Comparison of ENCODE assay signal across 8 cellular contexts in the genomic region with DNA sequence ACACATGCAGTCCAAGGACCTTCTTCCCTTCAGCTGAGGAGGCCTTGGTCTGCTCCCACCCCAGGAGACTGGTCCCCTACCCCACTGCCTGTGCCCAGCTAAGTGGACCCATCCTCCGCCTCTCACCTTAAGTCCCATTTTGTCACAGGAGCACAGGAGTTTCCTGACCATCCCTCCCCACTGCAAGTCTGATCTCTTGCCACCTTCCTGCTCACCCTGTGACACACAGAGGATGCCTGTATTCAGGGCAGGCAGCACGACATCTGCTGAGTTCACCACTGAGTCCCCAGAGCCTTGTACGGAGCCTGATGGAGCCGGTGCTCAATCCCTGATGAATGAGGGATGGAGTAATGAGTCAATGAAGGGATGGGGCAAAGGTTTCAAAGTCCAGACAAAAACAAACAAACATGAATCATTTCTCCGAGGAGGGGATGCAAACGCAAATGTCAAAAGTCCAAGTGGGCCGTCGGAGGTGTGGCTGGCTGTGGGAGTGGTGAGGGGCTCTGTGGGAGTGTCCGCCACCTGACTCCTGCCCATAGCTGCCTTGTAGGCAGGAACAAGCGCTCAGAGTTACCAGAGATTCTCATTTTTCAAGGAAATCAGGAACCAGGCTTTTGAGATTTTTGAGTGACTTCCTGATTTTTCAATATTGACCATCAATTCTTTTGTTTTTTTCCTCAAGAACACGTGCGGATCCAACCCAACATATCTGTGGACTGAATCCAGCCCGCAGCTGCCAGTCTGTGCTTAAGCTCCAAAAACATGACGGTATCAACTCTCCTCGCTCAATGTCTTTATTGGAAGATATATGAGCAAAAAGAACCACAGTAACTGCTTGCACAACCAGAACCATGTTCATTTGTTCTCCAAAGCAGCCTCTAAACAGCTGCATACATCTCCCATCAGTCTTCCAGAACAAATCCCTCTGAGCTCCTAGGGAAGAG. TPM values are rescaled to one million over a fixed set of nuclear protein-coding genes. Genes with fewer than 3 reads are reported as not detected.
DNase-seq lines count a peak whose midpoint lies in the region; ATAC-seq and TF ChIP-seq lines count a peak whose summit lies in the region.

No MANE protein-coding gene starts in this region.

- no peak for TF ChIP-seq EP300 in suprapubic skin (IDR thresholded peaks at IDR 0.05)

- ATAC-seq in activated T-cell treated with anti-CD3 and anti-CD28 coated beads, Interleukin-2, amount 50 U/mL, for 4 hours: no peak
- ATAC-seq in left colon (peak; percentile 62), GM18511 (IDR thresholded peaks at IDR 0.05; ENCODE audit: unreplicated experiment) (no peak), HG02678 (IDR thresholded peaks at IDR 0.05; ENCODE audit: unreplicated experiment) (no peak)

- intact Hi-C loops in left colon (cut with DNase I, micrococcal nuclease): no loop called here

- H3K27me3 Mint-ChIP-seq in activated T-cell treated with anti-CD3 and anti-CD28 coated beads, Interleukin-2, amount 50 U/mL, for 4 hours (ENCODE audit: low read depth): no peaks in the 10 kb centered on the region

- peaks cover 14% of the 10 kb centered on the region for H3K36me3 Mint-ChIP-seq in activated T-cell treated with anti-CD3 and anti-CD28 coated beads, Interleukin-2, amount 50 U/mL, for 4 hours (ENCODE audit: insufficient read depth)

- H3K4me1 ChIP-seq in suprapubic skin: peaks cover 88% of the 10 kb centered on the region

- TF ChIP-seq POLR2A in suprapubic skin (IDR thresholded peaks at IDR 0.05): no peak

- peak overlapping the region; percentile 68 for H3K4me3 Mint-ChIP-seq in activated T-cell treated with anti-CD3 and anti-CD28 coated beads, Interleukin-2, amount 50 U/mL, for 4 hours

- H3K4me1 Mint-ChIP-seq in activated T-cell treated with anti-CD3 and anti-CD28 coated beads, Interleukin-2, amount 50 U/mL, for 4 hours (ENCODE audit: low read depth): peaks cover 82% of the 10 kb centered on the region

- H3K9me3 Mint-ChIP-seq in activated T-cell treated with anti-CD3 and anti-CD28 coated beads, Interleukin-2, amount 50 U/mL, for 4 hours: no peaks in the 10 kb centered on the region

- peak overlapping the region; percentile 61 for H3K27ac ChIP-seq in VCaP
- H3K27ac ChIP-seq in suprapubic skin: peak overlapping the region; percentile 19

- H3K4me3 ChIP-seq in suprapubic skin: no peak overlapping the region

- TF ChIP-seq CTCF in VCaP (conservative IDR thresholded peaks at IDR 0.05): no peak
- no peak for TF ChIP-seq CTCF in suprapubic skin (IDR thresholded peaks at IDR 0.05)

- no peak for DNase-seq in activated T-cell treated with anti-CD3 and anti-CD28 coated beads, Interleukin-2, amount 50 U/mL, for 4 hours
- DNase-seq in activated T-cell treated with anti-CD3 and anti-CD28 coated beads for 4 hours: no peak
- DNase-seq in left colon: peak; percentile 61 to 72
- no peak for DNase-seq in suprapubic skin (ENCODE audit: low spot score in 2 of 2)
- no peak for DNase-seq in HPDE6-E6E7 (ENCODE audit: extremely low spot score)

- H3K27me3 ChIP-seq in suprapubic skin: no peaks in the 10 kb centered on the region

- no peaks in the 10 kb centered on the region for H3K36me3 ChIP-seq in suprapubic skin

- no peaks in the 10 kb centered on the region for H3K9me3 ChIP-seq in suprapubic skin

- 68% methylated on average over 15 of the region's 15 CpGs for WGBS in suprapubic skin

RNA-seq across cellular contexts. Expression of a gene that starts 4.4 kb away (rescaled TPM):
- 100 to 1,000 TPM; 106 to 120 (median 111) TPM for total RNA-seq in activated T-cell treated with anti-CD3 and anti-CD28 coated beads, Interleukin-2, amount 50 U/mL, for 4 hours
- 10 to 100 TPM; 61.2 to 75.0 TPM for total RNA-seq in left colon
- 10 to 100 TPM; 43.0 to 58.3 (median 51.7) TPM for total RNA-seq in suprapubic skin

Comparison
In these comparisons a context has a peak if more than half of its experiments do, and no peak if none do; other contexts are left out.
1. DNase-seq: peak in left colon (2 of 2); none in activated T-cell treated with anti-CD3 and anti-CD28 coated beads, Interleukin-2, amount 50 U/mL, for 4 hours (single experiment), activated T-cell treated with anti-CD3 and anti-CD28 coated beads for 4 hours (single experiment), suprapubic skin (0 of 2) and HPDE6-E6E7 (single experiment).